ENCODE assay signal across 28 cellular contexts in the genomic region with DNA sequence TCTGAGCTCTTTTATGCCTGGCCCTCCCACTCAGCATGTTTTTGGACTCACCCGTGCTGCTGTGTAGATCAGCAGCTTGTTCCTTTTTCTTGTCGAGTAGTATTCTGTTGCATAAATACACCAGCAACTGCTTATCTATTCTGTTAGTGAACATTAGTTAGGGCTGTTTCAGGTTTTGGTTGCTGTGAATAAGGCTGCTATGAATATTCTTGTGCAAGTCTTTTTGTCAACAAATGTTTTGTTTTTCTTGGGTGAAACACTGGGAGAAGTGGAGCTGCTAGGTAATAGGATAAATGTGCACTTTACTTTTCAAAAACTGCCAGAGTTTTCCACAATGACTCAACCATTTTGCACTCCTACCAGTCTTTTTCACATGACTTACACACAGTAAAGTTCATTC. TPM values are rescaled to one million over a fixed set of nuclear protein-coding genes. Genes with fewer than 3 reads are reported as not detected.
DNase-seq lines count a peak whose midpoint lies in the region; FAIRE-seq and TF ChIP-seq lines count a peak whose summit lies in the region.
"Had no signal": no experiment of that assay in that cellular context is flagged by ENCODE, and none has a peak within 500 bp of the region (broad histone marks: within the 10 kb centered on the region; RNA-seq: fewer than 3 reads in every experiment).

No MANE protein-coding gene starts in this region.

- H3K27ac Mint-ChIP-seq in osteocyte (ENCODE audit: unreplicated experiment), result no peak overlapping the region
- H3K27ac Mint-ChIP-seq: activated naive CD8-positive, alpha-beta T cell treated with anti-CD3 and anti-CD28 coated beads, Interleukin-2, amount 50 U/mL, for 24 hours; WTC11 had no signal

- H3K4me2 ChIP-seq in PC-9 (0 out of 2 replicates have a peak overlapping the region, but pooled peaks have one; percentile 2), H1 (ENCODE audit: insufficient read depth in 1 of 2, low read depth in 2 of 2, low read length in 2 of 2) (no peak overlapping the region), osteoblast (ENCODE audit: insufficient read depth, low read length) (peak overlapping the region; percentile 37)
- H3K4me2 ChIP-seq: BLaER1 had no signal

- H2BK12ac ChIP-seq in H1 (ENCODE audit: low read depth, low read length), result no peak overlapping the region

- no peak overlapping the region for H3K4ac ChIP-seq in H1 (replicated peaks; ENCODE audit: insufficient read length, low read depth, low read length)

- H3K27ac ChIP-seq in PC-9, result peak overlapping the region; percentile 3
- H3K27ac ChIP-seq in H1 (ENCODE audit: low read depth, low read length), result no peak overlapping the region
- H3K27ac ChIP-seq in osteoblast (ENCODE audit: low read depth, low read length), result no peak overlapping the region
- H3K27ac ChIP-seq: BLaER1, HL-60, neutrophil, upper lobe of left lung had no signal

- H3K9me3 Mint-ChIP-seq in osteocyte (ENCODE audit: unreplicated experiment), result no peaks in the 10 kb centered on the region
- H3K9me3 Mint-ChIP-seq: activated naive CD8-positive, alpha-beta T cell treated with anti-CD3 and anti-CD28 coated beads, Interleukin-2, amount 50 U/mL, for 24 hours; stimulated activated naive CD8-positive, alpha-beta T cell treated with anti-CD3 and anti-CD28 coated beads, Interleukin-15, amount 100 ng/mL, for 72 hours had no signal

- H3K9ac ChIP-seq in H1 (replicated peaks in 1 of 4; ENCODE audit: extremely low read depth in 1 of 4, low read depth in 3 of 4, low read length in 3 of 4), result no peak overlapping the region
- H3K9ac ChIP-seq: BLaER1 had no signal

- no peak for TF ChIP-seq EP300 in H1 (IDR thresholded peaks at IDR 0.05; ENCODE audit: borderline replicate concordance in 1 of 2, low read depth in 2 of 2, low read length in 2 of 2)

- H3K4me1 ChIP-seq in PC-9 (replicated peaks; ENCODE audit: insufficient read depth) (peaks cover 15% of the 10 kb centered on the region), H1 (replicated peaks in 1 of 4; ENCODE audit: control insufficient read depth in 3 of 4, insufficient read depth in 4 of 4, low read length in 3 of 4) (peaks cover 0 to 2% (median 0%) of the 10 kb centered on the region in 4 experiments; a peak in 2 of 7 replicates), osteoblast (ENCODE audit: insufficient read depth, low read length) (peaks cover 23% of the 10 kb centered on the region)
- H3K4me1 ChIP-seq: BLaER1, Caco-2 had no signal

- TF ChIP-seq POLR2A in H1 (IDR thresholded peaks at IDR 0.05; ENCODE audit: control extremely low read depth in 1 of 2, low read depth in 2 of 2, low read length in 2 of 2), result no peak

- no peaks in the 10 kb centered on the region for H4K20me1 ChIP-seq in PC-9 (ENCODE audit: insufficient read depth)
- H4K20me1 ChIP-seq in H1 (replicated peaks in 1 of 2; ENCODE audit: control insufficient read depth in 1 of 2, insufficient read depth in 2 of 2, low read length in 2 of 2), result no peaks in the 10 kb centered on the region
- no peaks in the 10 kb centered on the region for H4K20me1 ChIP-seq in osteoblast (ENCODE audit: insufficient read depth, low read length)
- H4K20me1 ChIP-seq: BLaER1 had no signal

- H3K79me2 ChIP-seq in PC-9 (ENCODE audit: low read depth) (no peaks in the 10 kb centered on the region), H1 (ENCODE audit: control insufficient read depth in 1 of 2, insufficient read depth in 2 of 2, low read length in 2 of 2) (no peaks in the 10 kb centered on the region), osteoblast (ENCODE audit: insufficient read depth, low read length) (no peaks in the 10 kb centered on the region)

- no peak overlapping the region for H2BK120ac ChIP-seq in H1 (replicated peaks; ENCODE audit: low read depth, low read length)

- H2AFZ ChIP-seq in PC-9 (peak overlapping the region; percentile 22; the same call in 1 of the 2 replicates), H1 (ENCODE audit: low read length) (no peak overlapping the region), osteoblast (ENCODE audit: low read length) (no peak overlapping the region)

- no peaks in the 10 kb centered on the region for H3K36me3 ChIP-seq in PC-9 (ENCODE audit: low read depth)
- no peaks in the 10 kb centered on the region for H3K36me3 ChIP-seq in H1 (ENCODE audit: control insufficient read depth in 2 of 4, insufficient read depth in 4 of 4, low read length in 3 of 4)
- no peaks in the 10 kb centered on the region for H3K36me3 ChIP-seq in osteoblast (ENCODE audit: insufficient read depth, low read length)
- H3K36me3 ChIP-seq: BLaER1, neutrophil, upper lobe of left lung had no signal

- no peak for TF ChIP-seq CTCF in PC-9 (conservative IDR thresholded peaks at IDR 0.05)
- no peak for TF ChIP-seq CTCF in H1 (IDR thresholded peaks at IDR 0.05; ENCODE audit: control extremely low read depth in 1 of 3, insufficient read depth in 1 of 3, low read depth in 1 of 3, low read length in 3 of 3)
- TF ChIP-seq CTCF in osteoblast (IDR thresholded peaks at IDR 0.05; ENCODE audit: extremely low read depth, low read depth, low read length), result no peak
- TF ChIP-seq CTCF in osteocyte (IDR thresholded peaks at IDR 0.05), result no peak

- no peaks in the 10 kb centered on the region for H3K27me3 ChIP-seq in PC-9 (ENCODE audit: insufficient read depth, low read depth)
- H3K27me3 ChIP-seq in H1 (replicated peaks in 1 of 4; ENCODE audit: control insufficient read depth in 3 of 4, extremely low read depth in 1 of 4, insufficient read depth in 3 of 4, low read length in 3 of 4), result peaks cover 0 to 2% (median 0%) of the 10 kb centered on the region in 4 experiments; a peak in 1 of 7 replicates
- H3K27me3 ChIP-seq in osteoblast (ENCODE audit: insufficient read depth, low read length), result peaks cover 5% of the 10 kb centered on the region
- H3K27me3 ChIP-seq: BLaER1, neutrophil, upper lobe of left lung had no signal

- H3K9me3 ChIP-seq in PC-9 (ENCODE audit: insufficient read depth, low read depth) (no peaks in the 10 kb centered on the region), H1 (ENCODE audit: insufficient read depth in 2 of 2, low read depth in 1 of 2, low read length in 1 of 2) (no peaks in the 10 kb centered on the region; a peak in 1 of 4 replicates), osteoblast (ENCODE audit: low read depth, low read length) (no peaks in the 10 kb centered on the region)
- H3K9me3 ChIP-seq: Caco-2, neutrophil, upper lobe of left lung had no signal

- peaks cover 14% of the 10 kb centered on the region for H3K27me3 Mint-ChIP-seq in osteocyte (ENCODE audit: unreplicated experiment)

- no peak overlapping the region for H4K5ac ChIP-seq in H1 (ENCODE audit: insufficient read length, low read depth, low read length)

- no peaks in the 10 kb centered on the region for H3K79me1 ChIP-seq in H1 (ENCODE audit: low read depth, low read length)

- no peak overlapping the region for H2BK5ac ChIP-seq in H1 (ENCODE audit: low read depth, low read length)

- H3K4me3 ChIP-seq in PC-9 (no peak overlapping the region), H1 (ENCODE audit: extremely low read depth in 1 of 4, insufficient read depth in 2 of 4, low read depth in 3 of 4, low read length in 4 of 4) (no peak overlapping the region), osteoblast (ENCODE audit: insufficient read depth, low read length) (no peak overlapping the region)
- H3K4me3 ChIP-seq: BLaER1, lung, upper lobe of left lung had no signal

- no peak overlapping the region for H4K8ac ChIP-seq in H1 (ENCODE audit: extremely low read depth, insufficient read depth, low read length)

- intact Hi-C loops in PC-9 (cut with micrococcal nuclease; ENCODE audit: unreplicated experiment), result no loop called here

- H3K4me1 Mint-ChIP-seq in osteocyte (ENCODE audit: unreplicated experiment), result peaks cover 16% of the 10 kb centered on the region
- H3K4me1 Mint-ChIP-seq: activated naive CD8-positive, alpha-beta T cell treated with anti-CD3 and anti-CD28 coated beads, Interleukin-2, amount 50 U/mL, for 24 hours; WTC11 had no signal

- 79% methylated on average over 2 of the region's 2 CpGs; no CpG with 5 or more reads in 1 of the 2 experiments for WGBS in H1 (ENCODE audit: extremely low coverage in 1 of 2, insufficient coverage in 1 of 2, insufficient read length in 1 of 2, insufficient replicate concordance in 2 of 2, low coverage in 1 of 2, low lambda C conversion rate in 2 of 2, missing lambda C conversion rate in 1 of 2), 2 experiments

- peak; percentile 30 for DNase-seq in EH (ENCODE audit: low read depth)
- no peak for DNase-seq in PC-9
- DNase-seq in H1 (ENCODE audit: low read depth in 1 of 2, low spot score in 2 of 2), result peak in 1 of 2 experiments; percentile 17
- DNase-seq in osteoblast (ENCODE audit: insufficient read length, low spot score, missing footprints), result peak; percentile 92
- DNase-seq in stimulated activated CD8-positive, alpha-beta memory T cell treated with anti-CD3 and anti-CD28 coated beads, Interleukin-4, amount 100 ng/mL, for 48 hours, result no peak
- no peak for DNase-seq in D341Med (ENCODE audit: low spot score)
- no peak for DNase-seq in osteocyte (ENCODE audit: extremely low spot score, unreplicated experiment)
- no peak for DNase-seq in activated naive CD4-positive, alpha-beta T cell treated with anti-CD3 and anti-CD28 coated beads, Interleukin-2, amount 50 U/mL, for 16 hours
- DNase-seq: activated CD4-positive, alpha-beta T cell treated with anti-CD3 and anti-CD28 coated beads, Interleukin-2, amount 50 U/mL, for 4 hours; activated CD8-positive, alpha-beta memory T cell treated with anti-CD3 and anti-CD28 coated beads, Interleukin-2, amount 50 U/mL, for 4 hours; activated effector memory CD4-positive, alpha-beta T cell treated with Interleukin-2 at 50 U/mL for 16 hours; activated naive CD8-positive, alpha-beta T cell treated with anti-CD3 and anti-CD28 coated beads, Interleukin-2, amount 50 U/mL, for 24 hours; Caco-2; kidney; NCI-H146; NCI-H2171 treated with DMSO at 0.1 percent for 48 hours; NCI-H526 treated with DMSO at 0.1 percent for 48 hours; small intestine; stimulated activated CD4-positive, alpha-beta T cell treated with anti-CD3 and anti-CD28 coated beads, Interleukin-2, amount 100 ng/mL, for 48 hours; stimulated activated naive CD8-positive, alpha-beta T cell treated with anti-CD3 and anti-CD28 coated beads, Interleukin-15, amount 100 ng/mL, for 72 hours; upper lobe of left lung had no signal

- no peaks in the 10 kb centered on the region for H3K9me2 ChIP-seq in PC-9 (ENCODE audit: insufficient read depth)

- H2BK20ac ChIP-seq in H1 (ENCODE audit: low read length), result no peak overlapping the region

- H3K36me3 Mint-ChIP-seq in osteocyte (ENCODE audit: unreplicated experiment), result no peaks in the 10 kb centered on the region

- TF ChIP-seq RAD21 in H1 (IDR thresholded peaks at IDR 0.05 in 1 of 2, conservative IDR thresholded peaks at IDR 0.05 in 1 of 2; ENCODE audit: low read depth in 2 of 2, low read length in 2 of 2), result no peak

- CTCF ChIA-PET in PC-9 (lab: Charles Lee), result interaction anchor here (0.6 kb wide), 1 partner anchor 54 kb away, joined by 3 read pairs; no protein-coding TSS in a partner anchor
- CTCF ChIA-PET in H1 (lab: Charles Lee; ENCODE audit: partially characterized antibody), result interaction anchor here (0.5 to 6.3 kb wide), 7 partner anchors 9 to 251 kb away, joined by 3 to 58 read pairs (median 4); a partner anchor contains a TSS

- no peak overlapping the region for H4K91ac ChIP-seq in H1 (replicated peaks; ENCODE audit: insufficient read length, low read length)

- no peaks in the 10 kb centered on the region for H3K23me2 ChIP-seq in H1 (ENCODE audit: low read depth, low read length)

- no peak overlapping the region for H2AK5ac ChIP-seq in H1 (ENCODE audit: low read depth, low read length)

- no peak overlapping the region for H3K14ac ChIP-seq in H1 (ENCODE audit: insufficient read length)

- POLR2A ChIA-PET in PC-9 (lab: Charles Lee; ENCODE audit: unreplicated experiment) (no interaction called here), H1 (lab: Charles Lee; ENCODE audit: partially characterized antibody) (no interaction called here)

- no peak overlapping the region for H3K56ac ChIP-seq in H1 (replicated peaks; ENCODE audit: insufficient read length, low read depth, low read length)

- no peak overlapping the region for H3K4me3 Mint-ChIP-seq in osteocyte (ENCODE audit: unreplicated experiment)
- H3K4me3 Mint-ChIP-seq: activated naive CD8-positive, alpha-beta T cell treated with anti-CD3 and anti-CD28 coated beads, Interleukin-2, amount 50 U/mL, for 24 hours; stimulated activated naive CD8-positive, alpha-beta T cell treated with anti-CD3 and anti-CD28 coated beads, Interleukin-15, amount 100 ng/mL, for 72 hours; WTC11 had no signal

- no peak overlapping the region for H2BK15ac ChIP-seq in H1 (ENCODE audit: low read length)

- H3F3A ChIP-seq in PC-9 (ENCODE audit: insufficient read depth, low read depth), result no peaks in the 10 kb centered on the region

- FAIRE-seq in H1 (lab: Jason Lieb, UNC), result peak; percentile 13
- FAIRE-seq: GM12892, kidney, small intestine had no signal

- no peak overlapping the region for H3K23ac ChIP-seq in H1 (ENCODE audit: insufficient read length)

- BruUV-seq in PC-9 (replicated peaks; lab: Mats Ljungman, UMichigan), result no TSS peak

- no peak overlapping the region for H3K18ac ChIP-seq in H1 (ENCODE audit: extremely low read depth, low read length)

RNA-seq across cellular contexts. Expression of a gene that starts 15.3 kb away (rescaled TPM):
- not detected in 2 replicates for total RNA-seq in PC-9 (2021)
- total RNA-seq in H1 (2021; fragmentation: NEBNext Ultra II Directional; extraction: Animal tissue kit (Norgen Biotek cat#: 25700)), result not detected in 2 replicates
- polyA plus RNA-seq in H1 (2011; rRNA removed), result 0.06 TPM in 1 of 2 replicates, not detected in the other
- not detected for polyA plus RNA-seq in H1 (2011; cell fraction: cytosol; rRNA removed)
- polyA plus RNA-seq in H1 (2011; cell fraction: nucleus; rRNA removed), result 0.09 TPM
- not detected in 4 replicates for polyA plus RNA-seq in H1 (2012, experiment 1 of 2)
- polyA plus RNA-seq in H1 (2012, experiment 2 of 2), result not detected
- polyA plus RNA-seq in H1 (2013, experiment 1 of 2), result 0.12 TPM
- 0.15 TPM for polyA plus RNA-seq in H1 (2013, experiment 2 of 2)
- not detected in 2 replicates for polyA minus RNA-seq in H1 (2011; rRNA and poly(A)+ RNA removed)
- polyA minus RNA-seq in H1 (2011; cell fraction: cytosol; rRNA and poly(A)+ RNA removed), result not detected
- polyA minus RNA-seq in H1 (2011; cell fraction: nucleus; rRNA and poly(A)+ RNA removed), result not detected
- total RNA-seq in osteoblast, result not detected in 2 replicates
- not detected in 2 replicates for total RNA-seq in osteocyte
- total RNA-seq: A673, Caco-2, kidney, upper lobe of left lung had no signal
- polyA plus RNA-seq: lung had no signal

Comparison
In these comparisons a context has a peak if more than half of its experiments do, and no peak if none do; other contexts are left out.
1. DNase-seq: peak in EH (single experiment) and osteoblast (single experiment); none in PC-9 (0 of 2), stimulated activated CD8-positive, alpha-beta memory T cell treated with anti-CD3 and anti-CD28 coated beads, Interleukin-4, amount 100 ng/mL, for 48 hours (single experiment), D341Med (single experiment), osteocyte (single experiment) and activated naive CD4-positive, alpha-beta T cell treated with anti-CD3 and anti-CD28 coated beads, Interleukin-2, amount 50 U/mL, for 16 hours (single experiment).
2. H3K4me2 ChIP-seq: peak in PC-9 (single experiment) and osteoblast (single experiment); none in H1 (0 of 2).